In genomic region chr5:96336351-96336985, GRCh38 we compare ENCODE assay signal across 8 cellular contexts.
A peak's percentile ranks its signal among the peaks of the same experiment; 100 is the strongest.
DNase-seq lines count a peak whose midpoint lies in the region; ATAC-seq, FAIRE-seq and TF ChIP-seq lines count a peak whose summit lies in the region.

No MANE protein-coding gene starts in this region.

- H3K4me1 Mint-ChIP-seq in activated CD4-positive, alpha-beta T cell treated with anti-CD3 and anti-CD28 coated beads, Interleukin-2, amount 10 ng/mL, durations not matched to agents 24 days and 14 days: peaks cover 13% of the 10 kb centered on the region

- no peaks in the 10 kb centered on the region for H3K9me3 Mint-ChIP-seq in activated CD4-positive, alpha-beta T cell treated with anti-CD3 and anti-CD28 coated beads, Interleukin-2, amount 10 ng/mL, durations not matched to agents 24 days and 14 days

- TF ChIP-seq CTCF in endothelial cell of umbilical vein (IDR thresholded peaks at IDR 0.05; ENCODE audit: extremely low read depth in 1 of 2, insufficient read depth in 1 of 2, low read depth in 1 of 2, low read length in 2 of 2) (peak; percentile 84 to 88), mucosa of descending colon (IDR thresholded peaks at IDR 0.05) (peak; percentile 67)

- no peaks in the 10 kb centered on the region for H3K36me3 Mint-ChIP-seq in activated CD4-positive, alpha-beta T cell treated with anti-CD3 and anti-CD28 coated beads, Interleukin-2, amount 10 ng/mL, durations not matched to agents 24 days and 14 days (ENCODE audit: low read depth)

- intact Hi-C loops in activated CD4-positive, alpha-beta T cell treated with anti-CD3 and anti-CD28 coated beads, Interleukin-2, amount 10 ng/mL, durations not matched to agents 24 days and 14 days (cut with micrococcal nuclease): loop anchor here (1.0 to 10.0 kb wide), 8 partner anchors 112 to 692 kb away; partner anchors contain the start of genes ELL2 and RFESD
- intact Hi-C loops in endothelial cell of umbilical vein (cut with micrococcal nuclease) (loop anchor here (1.0 to 10.0 kb wide), 9 partner anchors 79 to 694 kb away; partner anchors contain the start of gene ELL2), mucosa of descending colon (cut with DNase I, micrococcal nuclease) (loop anchor here (5.0 to 10.0 kb wide), 3 partner anchors 372 to 479 kb away; partner anchors contain the start of gene ELL2 (in 1 of the 2))

- H3K9ac ChIP-seq in endothelial cell of umbilical vein (replicated peaks; ENCODE audit: extremely low read depth, insufficient read depth, low read length): peak overlapping the region; percentile 22

- DNase-seq in AG08396 (ENCODE audit: low spot score): peak; percentile 46
- peak; percentile 18 for DNase-seq in GM18507 (ENCODE audit: extremely low spot score, insufficient read length, low read depth)
- peak; percentile 76 to 88 for DNase-seq in NCI-H446 (lab: John Stamatoyannopoulos, UW)
- DNase-seq in activated CD4-positive, alpha-beta T cell treated with anti-CD3 and anti-CD28 coated beads, Interleukin-2, amount 10 ng/mL, durations not matched to agents 24 days and 14 days: peak; percentile 89
- peak; percentile 92 for DNase-seq in endothelial cell of umbilical vein (ENCODE audit: low read depth, low spot score)
- DNase-seq in mucosa of descending colon: peak in 1 of 3 donors; percentile 93
- DNase-seq in stimulated activated CD8-positive, alpha-beta memory T cell treated with anti-CD3 and anti-CD28 coated beads, Interleukin-7, amount 100 ng/mL, for 24 hours (ENCODE audit: low read depth): peak; percentile 20

- BruUV-seq in endothelial cell of umbilical vein (replicated peaks; lab: Mats Ljungman, UMichigan): no TSS peak

- H3K4me3 ChIP-seq in endothelial cell of umbilical vein (replicated peaks in 1 of 3; ENCODE audit: insufficient read depth in 1 of 3, low read depth in 1 of 3, low read length in 3 of 3): no peak overlapping the region
- no peak overlapping the region for H3K4me3 ChIP-seq in mucosa of descending colon

- H3K36me3 ChIP-seq in endothelial cell of umbilical vein (ENCODE audit: control insufficient read depth in 2 of 2, extremely low read depth in 1 of 2, insufficient read depth in 2 of 2, low read length in 2 of 2) (no peaks in the 10 kb centered on the region), mucosa of descending colon (ENCODE audit: low read depth) (no peaks in the 10 kb centered on the region)

- H3K9me3 ChIP-seq in endothelial cell of umbilical vein (replicated peaks; ENCODE audit: control insufficient read depth, insufficient read depth, low read length): no peaks in the 10 kb centered on the region
- no peaks in the 10 kb centered on the region for H3K9me3 ChIP-seq in mucosa of descending colon

- H3K4me1 ChIP-seq in endothelial cell of umbilical vein (ENCODE audit: control insufficient read depth, extremely low read depth, insufficient read depth, low read length): peaks cover 7% of the 10 kb centered on the region
- peaks cover under 1% of the 10 kb centered on the region for H3K4me1 ChIP-seq in mucosa of descending colon (ENCODE audit: low read depth)

- POLR2A ChIA-PET in endothelial cell of umbilical vein (lab: Charles Lee): no interaction called here

- CTCF ChIA-PET in endothelial cell of umbilical vein (lab: Charles Lee): interaction anchor here (0.6 to 7.0 kb wide), 42 partner anchors 8 to 555 kb away, joined by 3 to 107 read pairs (median 4); partner anchors contain the start of gene ELL2

- dilution Hi-C loops in endothelial cell of umbilical vein (cut with MboI; ENCODE audit: extremely low pct_ligation_motif_present, low sequenced_read_pairs): loop anchor here (25.0 kb wide), 1 partner anchor 374 kb away; the partner anchor contains the start of gene ELL2

- no peaks in the 10 kb centered on the region for H3K27me3 ChIP-seq in endothelial cell of umbilical vein (ENCODE audit: control insufficient read depth in 2 of 2, insufficient read depth in 2 of 2, low read length in 2 of 2)

- ATAC-seq in HG03095 (IDR thresholded peaks at IDR 0.05; ENCODE audit: unreplicated experiment) (peak; percentile 66), mucosa of descending colon (peak; percentile 81)

- TF ChIP-seq POLR2A in endothelial cell of umbilical vein (IDR thresholded peaks at IDR 0.05; ENCODE audit: low read depth, low read length): no peak

- no peak overlapping the region for H3K27ac Mint-ChIP-seq in activated CD4-positive, alpha-beta T cell treated with anti-CD3 and anti-CD28 coated beads, Interleukin-2, amount 10 ng/mL, durations not matched to agents 24 days and 14 days

- H3K4me3 Mint-ChIP-seq in activated CD4-positive, alpha-beta T cell treated with anti-CD3 and anti-CD28 coated beads, Interleukin-2, amount 10 ng/mL, durations not matched to agents 24 days and 14 days: no peak overlapping the region

- H3K79me2 ChIP-seq in endothelial cell of umbilical vein (ENCODE audit: control insufficient read depth, insufficient read depth, low read length): no peaks in the 10 kb centered on the region

- H2AFZ ChIP-seq in endothelial cell of umbilical vein (ENCODE audit: low read depth, low read length): peak overlapping the region; percentile 81

- FAIRE-seq in GM18507 (lab: Jason Lieb, UNC) (peak; percentile 90), endothelial cell of umbilical vein (lab: Jason Lieb, UNC) (peak; percentile 93)

- H4K20me1 ChIP-seq in endothelial cell of umbilical vein (replicated peaks; ENCODE audit: control insufficient read depth, extremely low read depth, insufficient read depth, low read length): no peaks in the 10 kb centered on the region

- H3K4me2 ChIP-seq in endothelial cell of umbilical vein (ENCODE audit: insufficient read depth, low read length): no peak overlapping the region

- H3K27ac ChIP-seq in endothelial cell of umbilical vein (ENCODE audit: insufficient read depth, low read depth, low read length): peak overlapping the region; percentile 32

- peaks cover 12% of the 10 kb centered on the region for H3K27me3 Mint-ChIP-seq in activated CD4-positive, alpha-beta T cell treated with anti-CD3 and anti-CD28 coated beads, Interleukin-2, amount 10 ng/mL, durations not matched to agents 24 days and 14 days

- no peaks in the 10 kb centered on the region for H3K9me1 ChIP-seq in endothelial cell of umbilical vein (replicated peaks; ENCODE audit: control insufficient read depth, extremely low read depth, insufficient read depth, low read length)

TF ChIP-seq in endothelial cell of umbilical vein, 7 proteins besides CTCF, POLR2A, EP300 and RAD21:
- TF ChIP-seq FOS (IDR thresholded peaks at IDR 0.05; ENCODE audit: borderline replicate concordance, insufficient read depth, low read length) (no peak), JUN (IDR thresholded peaks at IDR 0.05; ENCODE audit: borderline replicate concordance, insufficient read depth, insufficient read length, low read depth) (no peak), GATA2 (IDR thresholded peaks at IDR 0.05; ENCODE audit: insufficient read depth, insufficient read length, low read depth, low read length) (no peak), EZH2 (IDR thresholded peaks at IDR 0.05; ENCODE audit: borderline replicate concordance, low read depth, low read length, severe bottlenecking) (no peak), MYC (IDR thresholded peaks at IDR 0.05; ENCODE audit: low read depth, low read length) (no peak), POLR2AphosphoS5 (IDR thresholded peaks at IDR 0.05; ENCODE audit: insufficient read depth, low read depth, low read length) (no peak), MAX (IDR thresholded peaks at IDR 0.05; ENCODE audit: insufficient read depth, insufficient read length) (no peak)
